ENCODE assay signal across 26 cellular contexts in the genomic region with DNA sequence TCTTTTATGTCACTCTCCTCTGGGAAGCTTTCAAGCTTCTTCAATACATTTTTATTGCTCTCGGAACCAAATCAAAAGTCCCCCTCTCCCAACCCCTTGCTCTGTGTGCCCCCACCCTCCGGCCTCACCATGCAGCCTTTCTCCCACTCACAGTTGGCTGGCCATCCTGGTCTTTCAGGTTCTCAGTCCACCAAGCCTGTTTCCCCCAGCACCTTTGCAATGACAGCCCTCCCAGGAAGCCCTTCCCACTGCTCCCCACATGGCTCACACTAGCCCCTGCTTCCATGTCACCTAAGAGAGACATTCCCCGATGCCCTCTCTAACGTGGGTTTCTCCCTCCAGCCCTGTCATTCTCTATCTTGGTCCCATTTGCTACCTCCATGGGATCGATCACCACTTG.
"Had no signal": no experiment of that assay in that cellular context is flagged by ENCODE, and none has a peak within 500 bp of the region (broad histone marks: within the 10 kb centered on the region; RNA-seq: fewer than 3 reads in every experiment).

No MANE protein-coding gene starts in this region.

- H3K4me1 ChIP-seq: gastroesophageal sphincter, heart right ventricle, pancreas, right lobe of liver, tibial nerve, upper lobe of right lung, uterus had no signal

- H3K27ac ChIP-seq: gastroesophageal sphincter, heart right ventricle, pancreas, right lobe of liver, thoracic aorta, tibial nerve, upper lobe of right lung, uterus had no signal

- DNase-seq: central memory CD4-positive, alpha-beta T cell; effector memory CD4-positive, alpha-beta T cell; foreskin fibroblast; heart right ventricle; hypothalamus; immature natural killer cell; mesenchymal stem cell; mucosa of descending colon; naive thymus-derived CD4-positive, alpha-beta T cell; nephron progenitor cell; occipital lobe; pancreas; retina; right lobe of liver; small intestine; stimulated activated CD4-positive, alpha-beta T cell treated with anti-CD3 and anti-CD28 coated beads, Interleukin-15, amount 100 ng/mL, for 24 hours; stimulated activated CD4-positive, alpha-beta T cell treated with anti-CD3 and anti-CD28 coated beads, Interleukin-2, amount 100 ng/mL, for 48 hours; stimulated activated naive B cell treated with anti-CD40 and anti-IgM and Interleukin-4, amounts not matched to agents 10 μg/mL and 1 μg/mL and 100 μg/mL, for 72 hours; upper lobe of right lung; uterus had no signal

- H3K36me3 ChIP-seq: gastroesophageal sphincter, heart right ventricle, pancreas, right lobe of liver, thoracic aorta, tibial nerve, upper lobe of right lung, uterus had no signal

- H3K9me3 Mint-ChIP-seq: dendritic cell treated with granulocyte-macrophage colony-stimulating factor and Interleukin-4, amounts not matched to agents 40 ng/mL and 50 ng/mL, for 4 days; immature natural killer cell; mesothelial cell of epicardium; stimulated activated naive CD8-positive, alpha-beta T cell treated with anti-CD3 and anti-CD28 coated beads, Interleukin-15, Interleukin-2, amounts not matched to agents 100 ng/mL and 50 ng/mL, for 24 hours had no signal

- H3K9me3 ChIP-seq: mucosa of descending colon, pancreas, right lobe of liver, thoracic aorta, tibial nerve, upper lobe of right lung, uterus had no signal

- ATAC-seq: gastroesophageal sphincter; mucosa of descending colon; naive thymus-derived CD4-positive, alpha-beta T cell; pancreas; right lobe of liver; stimulated activated naive B cell treated with anti-CD40 and anti-IgM and Interleukin-4, amounts not matched to agents 10 μg/mL and 1 μg/mL and 100 μg/mL, for 72 hours; upper lobe of right lung had no signal

- H3K36me3 Mint-ChIP-seq: immature natural killer cell; mesothelial cell of epicardium; stimulated activated naive B cell treated with anti-CD40 and anti-IgM and Interleukin-4, amounts not matched to agents 10 μg/mL and 1 μg/mL and 100 μg/mL, for 72 hours had no signal

- H3K4me3 ChIP-seq: gastroesophageal sphincter, heart right ventricle, mucosa of descending colon, pancreas, right lobe of liver, thoracic aorta, tibial nerve, upper lobe of right lung, uterus had no signal

- H3K4me1 Mint-ChIP-seq: immature natural killer cell; mesothelial cell of epicardium; naive thymus-derived CD4-positive, alpha-beta T cell; stimulated activated naive B cell treated with anti-CD40 and anti-IgM and Interleukin-4, amounts not matched to agents 10 μg/mL and 1 μg/mL and 100 μg/mL, for 72 hours had no signal

- H3K27me3 ChIP-seq: pancreas, right lobe of liver, tibial nerve, upper lobe of right lung, uterus had no signal

- H3K27ac Mint-ChIP-seq: dendritic cell treated with granulocyte-macrophage colony-stimulating factor and Interleukin-4, amounts not matched to agents 40 ng/mL and 50 ng/mL, for 4 days; immature natural killer cell; mesothelial cell of epicardium; naive thymus-derived CD4-positive, alpha-beta T cell; stimulated activated naive B cell treated with anti-CD40 and anti-IgM and Interleukin-4, amounts not matched to agents 10 μg/mL and 1 μg/mL and 100 μg/mL, for 72 hours; stimulated activated naive CD8-positive, alpha-beta T cell treated with anti-CD3 and anti-CD28 coated beads, Interleukin-15, Interleukin-2, amounts not matched to agents 100 ng/mL and 50 ng/mL, for 24 hours had no signal

- H3K4me3 Mint-ChIP-seq: dendritic cell treated with granulocyte-macrophage colony-stimulating factor and Interleukin-4, amounts not matched to agents 40 ng/mL and 50 ng/mL, for 4 days; immature natural killer cell; mesothelial cell of epicardium; naive thymus-derived CD4-positive, alpha-beta T cell; nephron progenitor cell; stimulated activated naive B cell treated with anti-CD40 and anti-IgM and Interleukin-4, amounts not matched to agents 10 μg/mL and 1 μg/mL and 100 μg/mL, for 72 hours; stimulated activated naive CD8-positive, alpha-beta T cell treated with anti-CD3 and anti-CD28 coated beads, Interleukin-15, Interleukin-2, amounts not matched to agents 100 ng/mL and 50 ng/mL, for 24 hours had no signal
